33 cellular contexts compared by ENCODE assay signal in genomic region chr3:108432431-108432830, GRCh38.
DNase-seq lines count a peak whose midpoint lies in the region; ATAC-seq, FAIRE-seq and TF ChIP-seq lines count a peak whose summit lies in the region.
"Had no signal": no experiment of that assay in that cellular context is flagged by ENCODE, and none has a peak within 500 bp of the region (broad histone marks: within the 10 kb centered on the region; RNA-seq: fewer than 3 reads in every experiment).

No MANE protein-coding gene starts in this region.

- no peak overlapping the region for H3K56ac ChIP-seq in H1 (replicated peaks; ENCODE audit: insufficient read length, low read depth, low read length)

- H3K36me3 ChIP-seq in HEK293 (ENCODE audit: control insufficient read depth in 2 of 2, insufficient read depth in 1 of 2, low read length in 2 of 2) (no peaks in the 10 kb centered on the region), H1 (ENCODE audit: control insufficient read depth in 2 of 4, insufficient read depth in 4 of 4, low read length in 3 of 4) (no peaks in the 10 kb centered on the region)
- H3K36me3 ChIP-seq in CD8-positive, alpha-beta memory T cell (ENCODE audit: insufficient read depth, low read length) = no peaks in the 10 kb centered on the region
- H3K36me3 ChIP-seq: BE2C had no signal

- ATAC-seq in A549 = no peak
- ATAC-seq: CD8-positive, alpha-beta T cell had no signal

- no peak overlapping the region for H2AFZ ChIP-seq in H1 (ENCODE audit: low read length)

- 0 out of 2 replicates have a peak overlapping the region, but pooled peaks have one; percentile 25 for H4K8ac ChIP-seq in H1 (ENCODE audit: extremely low read depth, insufficient read depth, low read length)

- no peak overlapping the region for H4K91ac ChIP-seq in H1 (replicated peaks; ENCODE audit: insufficient read length, low read length)

- no peak overlapping the region for H4K5ac ChIP-seq in H1 (ENCODE audit: insufficient read length, low read depth, low read length)

- no peak overlapping the region for H2BK20ac ChIP-seq in H1 (ENCODE audit: low read length)

- no peak overlapping the region for H3K23ac ChIP-seq in H1 (ENCODE audit: insufficient read length)

- no peak overlapping the region for H3K27ac Mint-ChIP-seq in CD8-positive, alpha-beta memory T cell
- H3K27ac Mint-ChIP-seq: B cell; CD14-positive monocyte; CD4-positive, alpha-beta memory T cell; CD4-positive, alpha-beta T cell; CD4-positive, CD25-positive, alpha-beta regulatory T cell; CD8-positive, alpha-beta T cell had no signal

- H2BK12ac ChIP-seq in H1 (ENCODE audit: low read depth, low read length) = no peak overlapping the region

- peaks cover 9% of the 10 kb centered on the region; the same call in 1 of the 3 replicates for H3K9me3 ChIP-seq in A549
- H3K9me3 ChIP-seq in HEK293 (ENCODE audit: control insufficient read depth, insufficient read depth, low read depth, low read length) = no peaks in the 10 kb centered on the region
- peaks cover 13% of the 10 kb centered on the region in 2 experiments for H3K9me3 ChIP-seq in H1 (ENCODE audit: insufficient read depth in 2 of 2, low read depth in 1 of 2, low read length in 1 of 2)
- H3K9me3 ChIP-seq in CD8-positive, alpha-beta memory T cell (ENCODE audit: low read length) = no peaks in the 10 kb centered on the region
- H3K9me3 ChIP-seq: BE2C, Caco-2 had no signal

- CTCF ChIA-PET in A549 (lab: Yijun Ruan, JAX) (no interaction called here), HEK293 (lab: Yijun Ruan, JAX) (no interaction called here), H1 (lab: Charles Lee; ENCODE audit: partially characterized antibody) (interaction anchor here (0.6 kb wide), 1 partner anchor 377 kb away, joined by 3 read pairs; no protein-coding TSS in a partner anchor)
- CTCF ChIA-PET in CD8-positive, alpha-beta memory T cell (lab: Charles Lee) = no interaction called here

- no peaks in the 10 kb centered on the region for H3K27me3 ChIP-seq in H1 (replicated peaks in 1 of 4; ENCODE audit: control insufficient read depth in 3 of 4, extremely low read depth in 1 of 4, insufficient read depth in 3 of 4, low read length in 3 of 4)
- no peaks in the 10 kb centered on the region for H3K27me3 ChIP-seq in CD8-positive, alpha-beta memory T cell (ENCODE audit: insufficient read depth, low read length, poor library complexity, severe bottlenecking)
- H3K27me3 ChIP-seq: BE2C; BLaER1; BLaER1 treated with 17β-estradiol and CSF1 and Interleukin-3, amounts not matched to agents 10 nM and 100 nM had no signal

- H3K9ac ChIP-seq in H1 (replicated peaks in 1 of 4; ENCODE audit: extremely low read depth in 1 of 4, low read depth in 3 of 4, low read length in 3 of 4) = no peak overlapping the region
- H3K9ac ChIP-seq: BLaER1; BLaER1 treated with 17β-estradiol and CSF1 and Interleukin-3, amounts not matched to agents 10 nM and 100 nM had no signal

- no peaks in the 10 kb centered on the region for H3K79me2 ChIP-seq in H1 (ENCODE audit: control insufficient read depth in 1 of 2, insufficient read depth in 2 of 2, low read length in 2 of 2)

- no peak overlapping the region for H2BK15ac ChIP-seq in H1 (ENCODE audit: low read length)

- no peak overlapping the region for H2BK5ac ChIP-seq in H1 (ENCODE audit: low read depth, low read length)

- H3K27ac ChIP-seq in A549 (no peak overlapping the region), HEK293 (ENCODE audit: extremely low read depth, low read depth, low read length) (no peak overlapping the region), H1 (ENCODE audit: low read depth, low read length) (no peak overlapping the region)
- H3K27ac ChIP-seq in CD8-positive, alpha-beta memory T cell (ENCODE audit: low read depth, low read length) = no peak overlapping the region
- H3K27ac ChIP-seq: 22Rv1; BLaER1; BLaER1 treated with 17β-estradiol and CSF1 and Interleukin-3, amounts not matched to agents 10 nM and 100 nM; C4-2B had no signal

- no peaks in the 10 kb centered on the region for H4K20me1 ChIP-seq in H1 (replicated peaks in 1 of 2; ENCODE audit: control insufficient read depth in 1 of 2, insufficient read depth in 2 of 2, low read length in 2 of 2)
- H4K20me1 ChIP-seq: BLaER1; BLaER1 treated with 17β-estradiol and CSF1 and Interleukin-3, amounts not matched to agents 10 nM and 100 nM had no signal

- H3K18ac ChIP-seq in H1 (ENCODE audit: extremely low read depth, low read length) = no peak overlapping the region

- H2BK120ac ChIP-seq in H1 (replicated peaks; ENCODE audit: low read depth, low read length) = no peak overlapping the region

- no peak for FAIRE-seq in A549 (lab: Jason Lieb, UNC)
- FAIRE-seq in H1 (lab: Jason Lieb, UNC) = no peak
- FAIRE-seq: A204.1, D721Med had no signal

- DNase-seq in A549 (ENCODE audit: low read depth in 1 of 2, low spot score in 1 of 2) (no peak), H1 (ENCODE audit: low read depth in 1 of 2, low spot score in 2 of 2) (no peak), HUDEP-2 (lab: John Stamatoyannopoulos, UW; ENCODE audit: unreplicated experiment in 76 of 76) (no peak), NCI-H187 treated with DMSO at 0.1 percent for 48 hours (lab: John Stamatoyannopoulos, UW) (no peak)
- no peak for DNase-seq in CD8-positive, alpha-beta memory T cell
- DNase-seq: 8988T; ACHN; AML-193; BE2C; C1 segment of cervical spinal cord; Caco-2; Calu3; CD4-positive, alpha-beta memory T cell; CD4-positive, alpha-beta T cell; CD4-positive, CD25-positive, alpha-beta regulatory T cell; CD8-positive, alpha-beta T cell; COR-L47; DMS 273 treated with DMSO at 0.1 percent for 48 hours; DMS153; DMS53; DMS79; DMS79 treated with DMSO at 0.1 percent for 48 hours; DND-41; EL had no signal

- WGBS in A549 (ENCODE audit: missing lambda C conversion rate) = 67% methylated on average over 5 of the region's 5 CpGs
- WGBS in H1 (ENCODE audit: extremely low coverage in 1 of 2, insufficient coverage in 1 of 2, insufficient read length in 1 of 2, insufficient replicate concordance in 2 of 2, low coverage in 1 of 2, low lambda C conversion rate in 2 of 2, missing lambda C conversion rate in 1 of 2), 2 experiments = 83% methylated on average over 5 of the region's 5 CpGs; no CpG with 5 or more reads in 1 of the 2 experiments

- H3K4me1 ChIP-seq in A549 (no peaks in the 10 kb centered on the region), HEK293 (ENCODE audit: control insufficient read depth, insufficient read depth, low read length) (no peaks in the 10 kb centered on the region), H1 (replicated peaks in 1 of 4; ENCODE audit: control insufficient read depth in 3 of 4, insufficient read depth in 4 of 4, low read length in 3 of 4) (no peaks in the 10 kb centered on the region)
- no peaks in the 10 kb centered on the region for H3K4me1 ChIP-seq in CD8-positive, alpha-beta memory T cell (ENCODE audit: insufficient read depth, low read length)
- H3K4me1 ChIP-seq: BE2C, BLaER1, Caco-2 had no signal

- H3K4me3 Mint-ChIP-seq in CD8-positive, alpha-beta memory T cell = no peak overlapping the region
- H3K4me3 Mint-ChIP-seq: B cell; CD14-positive monocyte; CD4-positive, alpha-beta memory T cell; CD4-positive, alpha-beta T cell; CD4-positive, CD25-positive, alpha-beta regulatory T cell; CD8-positive, alpha-beta T cell had no signal

- H3K79me1 ChIP-seq in H1 (ENCODE audit: low read depth, low read length) = no peaks in the 10 kb centered on the region

- H3K23me2 ChIP-seq in H1 (ENCODE audit: low read depth, low read length) = no peaks in the 10 kb centered on the region

- H3K27me3 Mint-ChIP-seq in CD8-positive, alpha-beta memory T cell = peaks cover 0 to 1% of the 10 kb centered on the region in 2 donors
- H3K27me3 Mint-ChIP-seq: CD4-positive, alpha-beta memory T cell; CD4-positive, alpha-beta T cell had no signal

- H3K14ac ChIP-seq in H1 (ENCODE audit: insufficient read length) = no peak overlapping the region

- H3K4me3 ChIP-seq in A549 (no peak overlapping the region), HEK293 (ENCODE audit: low read depth, low read length) (no peak overlapping the region), H1 (ENCODE audit: extremely low read depth in 1 of 4, insufficient read depth in 2 of 4, low read depth in 3 of 4, low read length in 4 of 4) (no peak overlapping the region)
- no peak overlapping the region for H3K4me3 ChIP-seq in CD8-positive, alpha-beta memory T cell (ENCODE audit: low read length)
- H3K4me3 ChIP-seq: BLaER1; BLaER1 treated with 17β-estradiol and CSF1 and Interleukin-3, amounts not matched to agents 10 nM and 100 nM had no signal

- peaks cover 0 to 9% (median 0%) of the 10 kb centered on the region in 3 donors for H3K36me3 Mint-ChIP-seq in CD8-positive, alpha-beta memory T cell
- H3K36me3 Mint-ChIP-seq: CD4-positive, CD25-positive, alpha-beta regulatory T cell; CD8-positive, alpha-beta T cell had no signal

- H3K4ac ChIP-seq in H1 (replicated peaks; ENCODE audit: insufficient read length, low read depth, low read length) = no peak overlapping the region

- no peak overlapping the region for H2AK5ac ChIP-seq in H1 (ENCODE audit: low read depth, low read length)

- H3K4me2 ChIP-seq in A549 (no peak overlapping the region), H1 (ENCODE audit: insufficient read depth in 1 of 2, low read depth in 2 of 2, low read length in 2 of 2) (no peak overlapping the region)
- H3K4me2 ChIP-seq: BLaER1; BLaER1 treated with 17β-estradiol and CSF1 and Interleukin-3, amounts not matched to agents 10 nM and 100 nM had no signal

- TF ChIP-seq POLR2A in A549 (IDR thresholded peaks at IDR 0.05; ENCODE audit: low read length) = no peak
- no peak for TF ChIP-seq POLR2A in H1 (IDR thresholded peaks at IDR 0.05; ENCODE audit: control extremely low read depth in 1 of 2, low read depth in 2 of 2, low read length in 2 of 2)

- TF ChIP-seq CTCF in A549 (IDR thresholded peaks at IDR 0.05) (no peak), HEK293 (tag by site-specific recombination; IDR thresholded peaks at IDR 0.05) (no peak), H1 (IDR thresholded peaks at IDR 0.05; ENCODE audit: control extremely low read depth in 1 of 3, insufficient read depth in 1 of 3, low read depth in 1 of 3, low read length in 3 of 3) (no peak)

- no peak for TF ChIP-seq EP300 in A549 (IDR thresholded peaks at IDR 0.05)
- TF ChIP-seq EP300 in H1 (IDR thresholded peaks at IDR 0.05; ENCODE audit: borderline replicate concordance in 1 of 2, low read depth in 2 of 2, low read length in 2 of 2) = no peak

- TF ChIP-seq RAD21 in A549 (conservative IDR thresholded peaks at IDR 0.05 in 1 of 2, IDR thresholded peaks at IDR 0.05 in 1 of 2) (no peak), H1 (IDR thresholded peaks at IDR 0.05 in 1 of 2, conservative IDR thresholded peaks at IDR 0.05 in 1 of 2; ENCODE audit: low read depth in 2 of 2, low read length in 2 of 2) (no peak)

- POLR2A ChIA-PET in A549 (lab: Yijun Ruan, JAX) (no interaction called here), HEK293 (lab: Yijun Ruan, JAX) (no interaction called here), H1 (lab: Charles Lee; ENCODE audit: partially characterized antibody) (no interaction called here)
- POLR2A ChIA-PET in CD8-positive, alpha-beta memory T cell (lab: Charles Lee) = no interaction called here

- H3K9me3 Mint-ChIP-seq in CD8-positive, alpha-beta memory T cell = peaks cover 0 to 8% (median 0%) of the 10 kb centered on the region in 5 donors
- H3K9me3 Mint-ChIP-seq: CD8-positive, alpha-beta T cell had no signal

- H3K4me1 Mint-ChIP-seq in CD8-positive, alpha-beta memory T cell = peaks cover 0 to 3% (median 2%) of the 10 kb centered on the region in 3 donors

TF ChIP-seq in A549, 52 proteins besides CTCF, POLR2A, EP300 and RAD21 (continues in another document):
- no peak for TF ChIP-seq ZC3H11A (IDR thresholded peaks at IDR 0.05)
